Comparison of ENCODE assay signal across 8 cellular contexts in genomic region chr12:50924439-50925341, GRCh38. TPM values are rescaled to one million over a fixed set of nuclear protein-coding genes. Genes with fewer than 3 reads are reported as not detected.
DNase-seq lines count a peak whose midpoint lies in the region; ATAC-seq and TF ChIP-seq lines count a peak whose summit lies in the region.

No MANE protein-coding gene starts in this region.

- H3K27me3 ChIP-seq in ascending aorta (no peaks in the 10 kb centered on the region), left ventricle myocardium inferior (ENCODE audit: low read depth) (no peaks in the 10 kb centered on the region), parathyroid adenoma (ENCODE audit: control insufficient read depth, insufficient read depth, low read length) (no peaks in the 10 kb centered on the region)

- peak; percentile 82 for ATAC-seq in GM21447 (IDR thresholded peaks at IDR 0.05; ENCODE audit: unreplicated experiment)

- TF ChIP-seq CTCF in ascending aorta (IDR thresholded peaks at IDR 0.05) (no peak), left ventricle myocardium inferior (IDR thresholded peaks at IDR 0.05; ENCODE audit: borderline replicate concordance) (no peak), parathyroid adenoma (IDR thresholded peaks at IDR 0.05) (no peak)

- peak overlapping the region; percentile 81 for H3K4me2 ChIP-seq in parathyroid adenoma (ENCODE audit: low read length)

- H3K27ac ChIP-seq in ascending aorta, result peak overlapping the region; percentile 79 to 82
- peak overlapping the region; percentile 94 for H3K27ac ChIP-seq in left ventricle myocardium inferior (replicated peaks)
- H3K27ac ChIP-seq in parathyroid adenoma, result peak overlapping the region; percentile 93

- H3K4me1 ChIP-seq in ES-I3 (ENCODE audit: insufficient read depth, low read length), result peaks cover 19% of the 10 kb centered on the region
- peaks cover 0 to 24% of the 10 kb centered on the region in 2 donors for H3K4me1 ChIP-seq in ascending aorta
- H3K4me1 ChIP-seq in left ventricle myocardium inferior, result peaks cover 74% of the 10 kb centered on the region
- H3K4me1 ChIP-seq in parathyroid adenoma, result peaks cover 15% of the 10 kb centered on the region

- peak; percentile 2 for DNase-seq in HS-5 (ENCODE audit: low read depth)
- DNase-seq in NCI-H82 treated with DMSO at 0.1 percent for 48 hours (lab: John Stamatoyannopoulos, UW; ENCODE audit: unreplicated experiment), result peak; percentile 91
- peak; percentile 63 to 96 for DNase-seq in ascending aorta (ENCODE audit: low spot score in 2 of 2)
- peak; percentile 90 for DNase-seq in left ventricle myocardium inferior
- no peak for DNase-seq in NCI-H526 treated with DMSO at 0.1 percent for 48 hours (lab: John Stamatoyannopoulos, UW)

- intact Hi-C loops in ascending aorta (cut with DNase I), result loop anchor here (1.0 to 10.0 kb wide), 5 partner anchors 61 to 290 kb away; partner anchors contain the start of genes ATF1 and POU6F1
- intact Hi-C loops in left ventricle myocardium inferior (cut with micrococcal nuclease), result loop anchor here (10.0 kb wide), 1 partner anchor 60 kb away; no protein-coding TSS in a partner anchor

- no peaks in the 10 kb centered on the region for H3K79me2 ChIP-seq in parathyroid adenoma

- H3K4me3 ChIP-seq in ascending aorta (peak overlapping the region; percentile 75 to 80), left ventricle myocardium inferior (peak overlapping the region; percentile 88), parathyroid adenoma (ENCODE audit: low read depth, low read length) (peak overlapping the region; percentile 71)

- H3K9me3 ChIP-seq in ES-I3 (ENCODE audit: control insufficient read depth, insufficient read depth, low read length) (no peaks in the 10 kb centered on the region), ascending aorta (no peaks in the 10 kb centered on the region), left ventricle myocardium inferior (replicated peaks) (no peaks in the 10 kb centered on the region), parathyroid adenoma (ENCODE audit: control insufficient read depth, low read length) (no peaks in the 10 kb centered on the region)

- peak overlapping the region; percentile 27 for H3K9ac ChIP-seq in ES-I3 (ENCODE audit: low read depth, low read length)
- peak overlapping the region; percentile 1 for H3K9ac ChIP-seq in parathyroid adenoma

- H2AFZ ChIP-seq in parathyroid adenoma, result peak overlapping the region; percentile 84

- H3K36me3 ChIP-seq in ES-I3 (ENCODE audit: insufficient read depth, low read length) (no peaks in the 10 kb centered on the region), ascending aorta (peaks cover 0 to 1% of the 10 kb centered on the region in 2 donors), left ventricle myocardium inferior (no peaks in the 10 kb centered on the region), parathyroid adenoma (ENCODE audit: control insufficient read depth, insufficient read depth, low read length) (no peaks in the 10 kb centered on the region)

RNA-seq across cellular contexts. Expression of gene HIGD1C, which starts 27.7 kb away (rescaled TPM):
- not detected for total RNA-seq in ascending aorta
- not detected for total RNA-seq in left ventricle myocardium inferior
